ENCODE assay signal across 12 cellular contexts in genomic region chr16:57194512-57194911, GRCh38. TPM values are rescaled to one million over a fixed set of nuclear protein-coding genes. Genes with fewer than 3 reads are reported as not detected.
DNase-seq lines count a peak whose midpoint lies in the region; ATAC-seq and TF ChIP-seq lines count a peak whose summit lies in the region.
"Had no signal": no experiment of that assay in that cellular context is flagged by ENCODE, and none has a peak within 500 bp of the region (broad histone marks: within the 10 kb centered on the region; RNA-seq: fewer than 3 reads in every experiment).

No MANE protein-coding gene starts in this region.

- H3K4me1 Mint-ChIP-seq in activated T-cell treated with anti-CD3 and anti-CD28 coated beads, Interleukin-2, amount 50 U/mL, for 72 hours (ENCODE audit: low read depth): peaks cover 37% of the 10 kb centered on the region
- H3K4me1 Mint-ChIP-seq in type B pancreatic cell (ENCODE audit: unreplicated experiment) (peaks cover 37% of the 10 kb centered on the region), T-cell (peaks cover 47 to 56% (median 50%) of the 10 kb centered on the region in 3 donors)

- POLR2A ChIA-PET in T-cell (lab: Charles Lee): no interaction called here

- DNase-seq in activated T-cell treated with anti-CD3 and anti-CD28 coated beads, Interleukin-2, amount 50 U/mL, for 72 hours: no peak
- DNase-seq in activated T-cell treated with anti-CD3 and anti-CD28 coated beads for 4 hours: no peak
- peak; percentile 77 for DNase-seq in glomerular visceral epithelial cell (ENCODE audit: extremely low spot score)
- no peak for DNase-seq in type B pancreatic cell (ENCODE audit: extremely low spot score, unreplicated experiment)
- no peak for DNase-seq in T-cell
- DNase-seq in DMS79 (lab: John Stamatoyannopoulos, UW): no peak
- DNase-seq: activated CD4-positive, alpha-beta T cell treated with anti-CD3 and anti-CD28 coated beads, Interleukin-2, amount 10 ng/mL, durations not matched to agents 24 days and 14 days; hippocampal formation; MM.1S had no signal

- no peak overlapping the region for H3K4me3 Mint-ChIP-seq in activated T-cell treated with anti-CD3 and anti-CD28 coated beads, Interleukin-2, amount 50 U/mL, for 72 hours
- H3K4me3 Mint-ChIP-seq in type B pancreatic cell (no peak overlapping the region), T-cell (no peak overlapping the region)
- H3K4me3 Mint-ChIP-seq: activated CD4-positive, alpha-beta T cell treated with anti-CD3 and anti-CD28 coated beads, Interleukin-2, amount 10 ng/mL, durations not matched to agents 24 days and 14 days; CD14-positive monocyte had no signal

- H3K36me3 Mint-ChIP-seq in activated T-cell treated with anti-CD3 and anti-CD28 coated beads, Interleukin-2, amount 50 U/mL, for 72 hours (ENCODE audit: insufficient read depth in 2 of 2): no peaks in the 10 kb centered on the region
- H3K36me3 Mint-ChIP-seq in type B pancreatic cell: peaks cover 9% of the 10 kb centered on the region
- H3K36me3 Mint-ChIP-seq in T-cell: peaks cover 13% of the 10 kb centered on the region

- H3K27me3 Mint-ChIP-seq in activated T-cell treated with anti-CD3 and anti-CD28 coated beads, Interleukin-2, amount 50 U/mL, for 72 hours (ENCODE audit: low read depth): no peaks in the 10 kb centered on the region
- H3K27me3 Mint-ChIP-seq in type B pancreatic cell (no peaks in the 10 kb centered on the region), T-cell (no peaks in the 10 kb centered on the region)
- H3K27me3 Mint-ChIP-seq: activated CD4-positive, alpha-beta T cell treated with anti-CD3 and anti-CD28 coated beads, Interleukin-2, amount 10 ng/mL, durations not matched to agents 24 days and 14 days had no signal

- TF ChIP-seq CTCF in type B pancreatic cell (conservative IDR thresholded peaks at IDR 0.05): no peak

- CTCF ChIA-PET in T-cell (lab: Charles Lee): interaction anchor here in 1 of 2 donors (0.9 to 1.0 kb wide), 2 partner anchors 9 to 11 kb away, joined by 3 read pairs; partner anchors contain the start of gene PSME3IP1

- peak overlapping the region; percentile 61 for H3K27ac Mint-ChIP-seq in activated T-cell treated with anti-CD3 and anti-CD28 coated beads, Interleukin-2, amount 50 U/mL, for 72 hours
- H3K27ac Mint-ChIP-seq in type B pancreatic cell (peak overlapping the region; percentile 57), T-cell (no peak overlapping the region)
- H3K27ac Mint-ChIP-seq: activated CD4-positive, alpha-beta T cell treated with anti-CD3 and anti-CD28 coated beads, Interleukin-2, amount 10 ng/mL, durations not matched to agents 24 days and 14 days had no signal

- H3K9me3 Mint-ChIP-seq in activated T-cell treated with anti-CD3 and anti-CD28 coated beads, Interleukin-2, amount 50 U/mL, for 72 hours: no peaks in the 10 kb centered on the region
- H3K9me3 Mint-ChIP-seq in type B pancreatic cell: peaks cover 6% of the 10 kb centered on the region
- H3K9me3 Mint-ChIP-seq in T-cell: no peaks in the 10 kb centered on the region
- H3K9me3 Mint-ChIP-seq: activated CD4-positive, alpha-beta T cell treated with anti-CD3 and anti-CD28 coated beads, Interleukin-2, amount 10 ng/mL, durations not matched to agents 24 days and 14 days had no signal

- ATAC-seq in activated T-cell treated with anti-CD3 and anti-CD28 coated beads, Interleukin-2, amount 50 U/mL, for 72 hours (replicated peaks in 1 of 2): no peak
- ATAC-seq in SK-N-SH treated with all-trans-retinoic acid at 6 μM for 48 hours: peak; percentile 97
- no peak for ATAC-seq in T-cell (replicated peaks in 1 of 4)
- ATAC-seq in HG03135 (IDR thresholded peaks at IDR 0.05; ENCODE audit: unreplicated experiment): no peak

TF ChIP-seq in SK-N-SH treated with all-trans-retinoic acid at 6 μM for 48 hours, 23 proteins besides CTCF, POLR2A, EP300 and RAD21:
- TF ChIP-seq ISL1 (CRISPR knock-in tag; IDR thresholded peaks at IDR 0.05) (peak; percentile 52), ARNTL (CRISPR knock-in tag; IDR thresholded peaks at IDR 0.05; ENCODE audit: borderline replicate concordance, low read depth) (no peak)

RNA-seq across cellular contexts. Expression of gene RSPRY1, which starts 8.4 kb away (rescaled TPM):
- 10 to 100 TPM; 33.9 to 39.8 TPM for total RNA-seq in activated T-cell treated with anti-CD3 and anti-CD28 coated beads, Interleukin-2, amount 50 U/mL, for 72 hours
- total RNA-seq in type B pancreatic cell (ENCODE audit: low replicate concordance): 36.3 and 49.9 TPM in 2 replicates
- total RNA-seq in T-cell: 10 to 100 TPM; 25.0 to 32.0 (median 28.2) TPM

RNA-seq across cellular contexts. Expression of gene PSME3IP1, which starts 8.7 kb away (rescaled TPM):
- total RNA-seq in activated T-cell treated with anti-CD3 and anti-CD28 coated beads, Interleukin-2, amount 50 U/mL, for 72 hours: 100 to 1,000 TPM; 120 to 140 TPM
- total RNA-seq in type B pancreatic cell (ENCODE audit: low replicate concordance) (90.1 and 94.4 TPM in 2 replicates), T-cell (100 to 1,000 TPM; 132 to 145 (median 144) TPM)

RNA-seq across cellular contexts. Expression of gene ARL2BP, which starts 50.5 kb away (rescaled TPM):
- total RNA-seq in activated T-cell treated with anti-CD3 and anti-CD28 coated beads, Interleukin-2, amount 50 U/mL, for 72 hours: 10 to 100 TPM; 27.9 to 30.3 TPM
- total RNA-seq in type B pancreatic cell (ENCODE audit: low replicate concordance): 37.7 and 49.4 TPM in 2 replicates
- total RNA-seq in T-cell: 10 to 100 TPM; 34.6 to 62.2 (median 48.4) TPM

Comparison
In these comparisons a context has a peak if more than half of its experiments do, and no peak if none do; other contexts are left out.
1. H3K27ac Mint-ChIP-seq: peak in activated T-cell treated with anti-CD3 and anti-CD28 coated beads, Interleukin-2, amount 50 U/mL, for 72 hours (single experiment) and type B pancreatic cell (single experiment); none in T-cell (0 of 2).